ENCODE assay signal across 10 cellular contexts in genomic region chr20:35724321-35725230, GRCh38. TPM values are rescaled to one million over a fixed set of nuclear protein-coding genes. Genes with fewer than 3 reads are reported as not detected.
DNase-seq lines count a peak whose midpoint lies in the region; TF ChIP-seq lines count a peak whose summit lies in the region.
"Had no signal": no experiment of that assay in that cellular context is flagged by ENCODE, and none has a peak within 500 bp of the region (broad histone marks: within the 10 kb centered on the region; RNA-seq: fewer than 3 reads in every experiment).

No MANE protein-coding gene starts in this region.

- peaks cover 43% of the 10 kb centered on the region for H3K4me1 Mint-ChIP-seq in activated CD4-positive, alpha-beta memory T cell treated with anti-CD3 and anti-CD28 coated beads for 36 hours (ENCODE audit: low read depth)
- peaks cover 45% of the 10 kb centered on the region for H3K4me1 Mint-ChIP-seq in activated CD4-positive, alpha-beta memory T cell treated with anti-CD3 and anti-CD28 coated beads, Interleukin-2, amount 10 ng/mL, durations not matched to agents 7 days and 5 days
- H3K4me1 Mint-ChIP-seq in chondrocyte (ENCODE audit: low read depth) = no peaks in the 10 kb centered on the region

- no peak overlapping the region for H4K8ac ChIP-seq in mesenchymal stem cell (ENCODE audit: low read length)

- H2BK5ac ChIP-seq in mesenchymal stem cell (ENCODE audit: low read depth, low read length, poor library complexity, severe bottlenecking) = no peak overlapping the region

- CTCF ChIA-PET in activated CD4-positive, alpha-beta memory T cell treated with anti-CD3 and anti-CD28 coated beads for 36 hours (lab: Charles Lee) = interaction anchor here (0.7 to 1.0 kb wide), 2 partner anchors 10 to 160 kb away, joined by 3 read pairs; no protein-coding TSS in a partner anchor
- CTCF ChIA-PET in activated CD4-positive, alpha-beta memory T cell treated with anti-CD3 and anti-CD28 coated beads, Interleukin-2, amount 10 ng/mL, durations not matched to agents 7 days and 5 days (lab: Charles Lee) = interaction anchor here (0.7 to 1.4 kb wide), 2 partner anchors 10 to 64 kb away, joined by 3 to 6 read pairs; no protein-coding TSS in a partner anchor

- no peak for TF ChIP-seq CTCF in chondrocyte (IDR thresholded peaks at IDR 0.05)

- H2BK15ac ChIP-seq in mesenchymal stem cell (ENCODE audit: low read depth, poor library complexity, severe bottlenecking) = no peak overlapping the region

- H2AFZ ChIP-seq in mesenchymal stem cell (ENCODE audit: low read depth, low read length) = no peak overlapping the region

- H3K4ac ChIP-seq in mesenchymal stem cell (ENCODE audit: low read depth in 1 of 2, low read length in 2 of 2) = no peak overlapping the region

- no peak overlapping the region for H2BK12ac ChIP-seq in mesenchymal stem cell (ENCODE audit: low read length in 2 of 2)

- H3K9me3 ChIP-seq in mesenchymal stem cell (ENCODE audit: control insufficient read depth, low read length) = no peaks in the 10 kb centered on the region
- H3K9me3 ChIP-seq: esophagus muscularis mucosa, SJSA1 had no signal

- POLR2A ChIA-PET in activated CD4-positive, alpha-beta memory T cell treated with anti-CD3 and anti-CD28 coated beads for 36 hours (lab: Charles Lee) = interaction anchor here (1.2 to 1.5 kb wide), 2 partner anchors 10 to 17 kb away, joined by 3 to 4 read pairs; partner anchors contain the start of gene RBM39
- POLR2A ChIA-PET in activated CD4-positive, alpha-beta memory T cell treated with anti-CD3 and anti-CD28 coated beads, Interleukin-2, amount 10 ng/mL, durations not matched to agents 7 days and 5 days (lab: Charles Lee) = interaction anchor here (1.0 to 5.1 kb wide), 6 partner anchors 11 to 48 kb away, joined by 3 to 31 read pairs (median 5); partner anchors contain the start of genes NFS1, PHF20, RBM39 and ROMO1

- H3K4me3 Mint-ChIP-seq in activated CD4-positive, alpha-beta memory T cell treated with anti-CD3 and anti-CD28 coated beads for 36 hours = no peak overlapping the region
- H3K4me3 Mint-ChIP-seq in activated CD4-positive, alpha-beta memory T cell treated with anti-CD3 and anti-CD28 coated beads, Interleukin-2, amount 10 ng/mL, durations not matched to agents 7 days and 5 days = no peak overlapping the region
- H3K4me3 Mint-ChIP-seq in chondrocyte (ENCODE audit: unreplicated experiment) = no peak overlapping the region

- peaks cover 65% of the 10 kb centered on the region for H3K36me3 Mint-ChIP-seq in activated CD4-positive, alpha-beta memory T cell treated with anti-CD3 and anti-CD28 coated beads for 36 hours
- peaks cover 72% of the 10 kb centered on the region for H3K36me3 Mint-ChIP-seq in activated CD4-positive, alpha-beta memory T cell treated with anti-CD3 and anti-CD28 coated beads, Interleukin-2, amount 10 ng/mL, durations not matched to agents 7 days and 5 days (ENCODE audit: low read depth)
- H3K36me3 Mint-ChIP-seq in chondrocyte (ENCODE audit: low read depth) = peaks cover 47% of the 10 kb centered on the region

- DNase-seq in activated CD4-positive, alpha-beta memory T cell treated with anti-CD3 and anti-CD28 coated beads for 36 hours = no peak
- DNase-seq in activated CD4-positive, alpha-beta memory T cell treated with anti-CD3 and anti-CD28 coated beads, Interleukin-2, amount 10 ng/mL, durations not matched to agents 7 days and 5 days = no peak
- DNase-seq in mesenchymal stem cell (no peak), chondrocyte (ENCODE audit: low spot score) (no peak)
- DNase-seq: COR-L47; GOT3; NCI-H1105; stimulated activated CD4-positive, alpha-beta T cell treated with anti-CD3 and anti-CD28 coated beads, Interleukin-2, amount 100 ng/mL, for 24 hours had no signal

- no peak overlapping the region for H3K4me3 ChIP-seq in mesenchymal stem cell (ENCODE audit: insufficient read depth in 1 of 2, low read depth in 1 of 2, low read length in 2 of 2)
- H3K4me3 ChIP-seq: esophagus muscularis mucosa, SJSA1 had no signal

- peak overlapping the region; percentile 29 for H3K9ac ChIP-seq in mesenchymal stem cell (ENCODE audit: low read length)

- peak overlapping the region; percentile 42 for H3K27ac Mint-ChIP-seq in activated CD4-positive, alpha-beta memory T cell treated with anti-CD3 and anti-CD28 coated beads for 36 hours
- H3K27ac Mint-ChIP-seq in activated CD4-positive, alpha-beta memory T cell treated with anti-CD3 and anti-CD28 coated beads, Interleukin-2, amount 10 ng/mL, durations not matched to agents 7 days and 5 days = no peak overlapping the region
- no peak overlapping the region for H3K27ac Mint-ChIP-seq in chondrocyte (ENCODE audit: unreplicated experiment)

- H3K9me3 Mint-ChIP-seq in activated CD4-positive, alpha-beta memory T cell treated with anti-CD3 and anti-CD28 coated beads for 36 hours = no peaks in the 10 kb centered on the region
- H3K9me3 Mint-ChIP-seq in activated CD4-positive, alpha-beta memory T cell treated with anti-CD3 and anti-CD28 coated beads, Interleukin-2, amount 10 ng/mL, durations not matched to agents 7 days and 5 days = no peaks in the 10 kb centered on the region
- no peaks in the 10 kb centered on the region for H3K9me3 Mint-ChIP-seq in chondrocyte (ENCODE audit: low read depth)

- peaks cover 67 to 95% of the 10 kb centered on the region in 2 experiments for H3K36me3 ChIP-seq in mesenchymal stem cell (ENCODE audit: control insufficient read depth in 1 of 2, insufficient read depth in 2 of 2, low read depth in 1 of 2, low read length in 2 of 2)

- no peak overlapping the region for H2AK5ac ChIP-seq in mesenchymal stem cell (ENCODE audit: low read length, severe bottlenecking)

- no peak overlapping the region for H3K23ac ChIP-seq in mesenchymal stem cell (ENCODE audit: low read length in 2 of 2)

- no peak overlapping the region for H4K91ac ChIP-seq in mesenchymal stem cell (ENCODE audit: low read length)

- H3K4me2 ChIP-seq in mesenchymal stem cell (ENCODE audit: low read length, poor library complexity, severe bottlenecking) = no peak overlapping the region

- H3K27ac ChIP-seq in mesenchymal stem cell (ENCODE audit: low read length, poor library complexity, severe bottlenecking) = no peak overlapping the region
- H3K27ac ChIP-seq: esophagus muscularis mucosa, SJSA1 had no signal

- H3K79me1 ChIP-seq in mesenchymal stem cell (replicated peaks; ENCODE audit: low read length, poor library complexity, severe bottlenecking) = peaks cover 2% of the 10 kb centered on the region

- intact Hi-C loops in activated CD4-positive, alpha-beta memory T cell treated with anti-CD3 and anti-CD28 coated beads for 36 hours (cut with micrococcal nuclease) = no loop called here

- no peaks in the 10 kb centered on the region for H3K27me3 Mint-ChIP-seq in activated CD4-positive, alpha-beta memory T cell treated with anti-CD3 and anti-CD28 coated beads for 36 hours
- no peaks in the 10 kb centered on the region for H3K27me3 Mint-ChIP-seq in activated CD4-positive, alpha-beta memory T cell treated with anti-CD3 and anti-CD28 coated beads, Interleukin-2, amount 10 ng/mL, durations not matched to agents 7 days and 5 days
- no peaks in the 10 kb centered on the region for H3K27me3 Mint-ChIP-seq in chondrocyte (ENCODE audit: low read depth)

- 94% methylated on average over 10 of the region's 13 CpGs for WGBS in mesenchymal stem cell

- no peak overlapping the region for H2BK120ac ChIP-seq in mesenchymal stem cell (ENCODE audit: low read depth, low read length)

- no peak overlapping the region for H3K14ac ChIP-seq in mesenchymal stem cell (ENCODE audit: low read length in 2 of 2)

- no peak overlapping the region for H3K18ac ChIP-seq in mesenchymal stem cell (ENCODE audit: low read depth in 1 of 2, low read length in 2 of 2)

- H3K27me3 ChIP-seq in mesenchymal stem cell (ENCODE audit: control insufficient read depth in 1 of 2, insufficient read depth in 1 of 2, low read length in 2 of 2) = no peaks in the 10 kb centered on the region
- H3K27me3 ChIP-seq: esophagus muscularis mucosa, SJSA1 had no signal

- peaks cover 4% of the 10 kb centered on the region for H3K4me1 ChIP-seq in mesenchymal stem cell (ENCODE audit: control insufficient read depth, insufficient read depth, low read depth, low read length)
- H3K4me1 ChIP-seq: SJSA1 had no signal

RNA-seq across cellular contexts. Expression of gene RBM39, which starts 17.5 kb away (rescaled TPM):
- 100 to 1,000 TPM; 243 to 259 TPM for total RNA-seq in activated CD4-positive, alpha-beta memory T cell treated with anti-CD3 and anti-CD28 coated beads for 36 hours
- total RNA-seq in activated CD4-positive, alpha-beta memory T cell treated with anti-CD3 and anti-CD28 coated beads, Interleukin-2, amount 10 ng/mL, durations not matched to agents 7 days and 5 days = 100 to 1,000 TPM; 318 to 331 TPM
- 142 TPM for polyA plus RNA-seq in mesenchymal stem cell (2013, experiment 1 of 2)
- 138 TPM for polyA plus RNA-seq in mesenchymal stem cell (2013, experiment 2 of 2)
- 217 to 277 TPM (median 238 TPM) in 3 replicates for total RNA-seq in chondrocyte

RNA-seq across cellular contexts. Expression of gene ROMO1, which starts 25.4 kb away (rescaled TPM):
- 100 to 1,000 TPM; 141 to 142 TPM for total RNA-seq in activated CD4-positive, alpha-beta memory T cell treated with anti-CD3 and anti-CD28 coated beads for 36 hours
- 100 to 1,000 TPM in 1 of 2 experiments, 10 to 100 TPM in 1; 98.4 to 114 TPM for total RNA-seq in activated CD4-positive, alpha-beta memory T cell treated with anti-CD3 and anti-CD28 coated beads, Interleukin-2, amount 10 ng/mL, durations not matched to agents 7 days and 5 days
- polyA plus RNA-seq in mesenchymal stem cell (2013, experiment 1 of 2) = 553 TPM
- 561 TPM for polyA plus RNA-seq in mesenchymal stem cell (2013, experiment 2 of 2)
- 123 to 128 TPM (median 128 TPM) in 3 replicates for total RNA-seq in chondrocyte

RNA-seq across cellular contexts. Expression of gene NFS1, which starts 25.4 kb away (rescaled TPM):
- 10 to 100 TPM; 36.9 to 40.8 TPM for total RNA-seq in activated CD4-positive, alpha-beta memory T cell treated with anti-CD3 and anti-CD28 coated beads for 36 hours
- total RNA-seq in activated CD4-positive, alpha-beta memory T cell treated with anti-CD3 and anti-CD28 coated beads, Interleukin-2, amount 10 ng/mL, durations not matched to agents 7 days and 5 days = 10 to 100 TPM; 28.3 to 30.8 TPM
- 12.7 TPM for polyA plus RNA-seq in mesenchymal stem cell (2013, experiment 1 of 2)
- 13.6 TPM for polyA plus RNA-seq in mesenchymal stem cell (2013, experiment 2 of 2)
- total RNA-seq in chondrocyte = 26.8 to 29.3 TPM (median 27.8 TPM) in 3 replicates

RNA-seq across cellular contexts. Expression of gene PHF20, which starts 47.2 kb away (rescaled TPM):
- 10 to 100 TPM; 49.1 to 50.5 TPM for total RNA-seq in activated CD4-positive, alpha-beta memory T cell treated with anti-CD3 and anti-CD28 coated beads for 36 hours
- 10 to 100 TPM; 42.7 to 48.3 TPM for total RNA-seq in activated CD4-positive, alpha-beta memory T cell treated with anti-CD3 and anti-CD28 coated beads, Interleukin-2, amount 10 ng/mL, durations not matched to agents 7 days and 5 days
- 24.7 TPM for polyA plus RNA-seq in mesenchymal stem cell (2013, experiment 1 of 2)
- 24.0 TPM for polyA plus RNA-seq in mesenchymal stem cell (2013, experiment 2 of 2)
- total RNA-seq in chondrocyte = 42.2 to 46.1 TPM (median 44.6 TPM) in 3 replicates

RNA-seq across cellular contexts. Expression of gene CPNE1, which starts 59.9 kb away (rescaled TPM):
- total RNA-seq in activated CD4-positive, alpha-beta memory T cell treated with anti-CD3 and anti-CD28 coated beads for 36 hours = 100 to 1,000 TPM; 242 to 253 TPM
- total RNA-seq in activated CD4-positive, alpha-beta memory T cell treated with anti-CD3 and anti-CD28 coated beads, Interleukin-2, amount 10 ng/mL, durations not matched to agents 7 days and 5 days = 100 to 1,000 TPM; 239 to 243 TPM
- 94.1 TPM for polyA plus RNA-seq in mesenchymal stem cell (2013, experiment 1 of 2)
- 94.1 TPM for polyA plus RNA-seq in mesenchymal stem cell (2013, experiment 2 of 2)
- 127 to 142 TPM (median 142 TPM) in 3 replicates for total RNA-seq in chondrocyte
